11 cellular contexts compared by ENCODE assay signal in the genomic region with DNA sequence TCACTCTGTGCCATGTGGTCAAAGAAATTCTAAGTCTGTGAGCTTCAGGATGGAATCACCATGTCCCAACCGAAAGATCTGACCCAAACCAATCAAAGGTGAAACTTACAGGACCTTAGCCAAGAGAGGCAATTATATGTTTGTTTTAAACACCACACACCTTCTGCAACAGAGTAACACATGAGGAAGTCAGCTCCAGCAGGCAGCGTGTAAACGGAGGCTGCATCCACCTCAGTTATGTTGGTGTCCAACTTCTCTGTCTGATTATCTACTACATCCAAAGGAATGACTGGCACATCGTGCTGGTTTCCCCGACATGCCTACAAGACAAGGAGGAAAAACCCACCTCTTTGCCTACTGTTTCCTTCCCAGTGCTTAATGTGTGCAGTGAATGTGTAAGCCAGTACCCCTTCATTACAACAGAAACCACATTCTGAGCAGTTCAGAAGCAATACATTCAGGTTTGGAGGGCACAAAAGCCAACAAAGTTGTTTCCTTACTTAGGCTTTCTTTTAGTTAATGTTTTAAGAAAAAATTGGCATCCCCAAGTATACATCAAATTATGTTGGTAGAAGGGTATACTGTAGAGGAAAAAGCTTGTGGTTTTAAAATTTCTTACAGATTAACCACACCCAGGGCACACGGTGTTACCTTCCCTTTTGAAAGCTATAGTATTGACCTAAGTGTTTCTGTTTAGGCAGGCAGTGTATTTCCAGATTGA. TPM values are rescaled to one million over a fixed set of nuclear protein-coding genes. Genes with fewer than 3 reads are reported as not detected.
A peak's percentile ranks its signal among the peaks of the same experiment; 100 is the strongest.
DNase-seq lines count a peak whose midpoint lies in the region; ATAC-seq and TF ChIP-seq lines count a peak whose summit lies in the region.
"Had no signal": no experiment of that assay in that cellular context is flagged by ENCODE, and none has a peak within 500 bp of the region (broad histone marks: within the 10 kb centered on the region; RNA-seq: fewer than 3 reads in every experiment).

No MANE protein-coding gene starts in this region.

- H3K36me3 ChIP-seq in spleen (peaks cover 0 to 96% (median 31%) of the 10 kb centered on the region in 6 donors), breast epithelium (no peaks in the 10 kb centered on the region), neuronal stem cell (replicated peaks in 1 of 2; ENCODE audit: control insufficient read depth in 2 of 2, insufficient read depth in 2 of 2, low read length in 2 of 2) (peaks cover 13 to 93% of the 10 kb centered on the region in 2 donors)

- no peaks in the 10 kb centered on the region for H3K79me1 ChIP-seq in neuronal stem cell (ENCODE audit: low read depth, low read length)

- H3K4me1 ChIP-seq in spleen = peaks cover 0 to 18% (median 6%) of the 10 kb centered on the region in 6 donors
- no peaks in the 10 kb centered on the region for H3K4me1 ChIP-seq in breast epithelium
- H3K4me1 ChIP-seq in neuronal stem cell (ENCODE audit: control insufficient read depth in 2 of 2, insufficient read depth in 1 of 2, low read depth in 1 of 2, low read length in 2 of 2) = no peaks in the 10 kb centered on the region
- H3K4me1 ChIP-seq: A549 had no signal

- H2BK5ac ChIP-seq in neuronal stem cell (ENCODE audit: low read length) = no peak overlapping the region

- peak; percentile 33 for DNase-seq in activated CD4-positive, alpha-beta T cell treated with anti-CD3 and anti-CD28 coated beads, Interleukin-2, amount 10 ng/mL, durations not matched to agents 7 days and 5 days
- no peak for DNase-seq in activated CD4-positive, alpha-beta T cell treated with anti-CD3 and anti-CD28 coated beads for 48 hours
- no peak for DNase-seq in spleen
- no peak for DNase-seq in SW480 (ENCODE audit: low spot score)
- DNase-seq in breast epithelium (ENCODE audit: low spot score in 2 of 2) = no peak
- DNase-seq in neuronal stem cell (ENCODE audit: low spot score) = no peak
- DNase-seq: dermis blood vessel endothelial cell, occipital lobe had no signal

- H3K27me3 Mint-ChIP-seq in activated CD4-positive, alpha-beta T cell treated with anti-CD3 and anti-CD28 coated beads, Interleukin-2, amount 10 ng/mL, durations not matched to agents 7 days and 5 days = no peaks in the 10 kb centered on the region

- intact Hi-C loops in spleen (cut with DNase I; ENCODE audit: low total_unique reads) = no loop called here
- intact Hi-C loops in breast epithelium (cut with DNase I; ENCODE audit: low total_unique reads) = no loop called here

- CTCF ChIA-PET in activated CD4-positive, alpha-beta T cell treated with anti-CD3 and anti-CD28 coated beads, Interleukin-2, amount 10 ng/mL, durations not matched to agents 7 days and 5 days (lab: Charles Lee) = interaction anchor here (1.0 to 1.2 kb wide), 3 partner anchors 12 to 65 kb away, joined by 3 to 4 read pairs (median 3); partner anchors contain the start of gene CASP6

- peak overlapping the region; percentile 9 for H3K4me3 Mint-ChIP-seq in activated CD4-positive, alpha-beta T cell treated with anti-CD3 and anti-CD28 coated beads, Interleukin-2, amount 10 ng/mL, durations not matched to agents 7 days and 5 days

- H2BK15ac ChIP-seq in neuronal stem cell (ENCODE audit: low read length) = no peak overlapping the region

- no peaks in the 10 kb centered on the region for H3K27me3 ChIP-seq in spleen (replicated peaks in 1 of 7)
- no peaks in the 10 kb centered on the region for H3K27me3 ChIP-seq in breast epithelium
- H3K27me3 ChIP-seq in neuronal stem cell (ENCODE audit: control insufficient read depth in 3 of 3, insufficient read depth in 3 of 3, low read depth in 1 of 3, low read length in 3 of 3) = no peaks in the 10 kb centered on the region

- ATAC-seq in HG02588 (IDR thresholded peaks at IDR 0.05; ENCODE audit: unreplicated experiment) (peak; percentile 82), HG03575 (IDR thresholded peaks at IDR 0.05; ENCODE audit: extremely low read depth, insufficient number of reproducible peaks, low FRiP score, unreplicated experiment) (peak; percentile 77)
- ATAC-seq: A549 had no signal

- peak overlapping the region in 5 of 8 donors; percentile 2 to 71 (median 37) for H3K27ac ChIP-seq in spleen
- H3K27ac ChIP-seq in breast epithelium = no peak overlapping the region
- H3K27ac ChIP-seq in neuronal stem cell (replicated peaks; ENCODE audit: low read length) = no peak overlapping the region
- H3K27ac ChIP-seq: A549 had no signal

- WGBS in spleen, 5 donors = 62 to 73% (median 68%) methylated on average over 6 of the region's 6 CpGs
- no CpG with 5 or more reads among the region's 6 CpGs for WGBS in neuronal stem cell (ENCODE audit: extremely low coverage in 2 of 2, insufficient read length in 2 of 2, insufficient replicate concordance in 1 of 2), 2 donors

- no peak overlapping the region for H3K14ac ChIP-seq in neuronal stem cell (ENCODE audit: low read length)

- H3K36me3 Mint-ChIP-seq in activated CD4-positive, alpha-beta T cell treated with anti-CD3 and anti-CD28 coated beads, Interleukin-2, amount 10 ng/mL, durations not matched to agents 7 days and 5 days (ENCODE audit: low read depth) = peaks cover 76% of the 10 kb centered on the region

- no peak overlapping the region for H2BK12ac ChIP-seq in neuronal stem cell (ENCODE audit: low read length)

- TF ChIP-seq POLR2A in spleen (IDR thresholded peaks at IDR 0.05) (no peak), breast epithelium (IDR thresholded peaks at IDR 0.05) (no peak)

- peaks cover 35% of the 10 kb centered on the region for H3K4me1 Mint-ChIP-seq in activated CD4-positive, alpha-beta T cell treated with anti-CD3 and anti-CD28 coated beads, Interleukin-2, amount 10 ng/mL, durations not matched to agents 7 days and 5 days

- no peak overlapping the region for H3K4me2 ChIP-seq in neuronal stem cell (ENCODE audit: insufficient read depth, low read length, poor library complexity, severe bottlenecking)
- H3K4me2 ChIP-seq: A549 had no signal

- no peak overlapping the region for H3K9ac ChIP-seq in neuronal stem cell (ENCODE audit: low read depth, low read length, poor library complexity)

- no peak overlapping the region for H2BK120ac ChIP-seq in neuronal stem cell (ENCODE audit: low read depth, low read length)

- no peak overlapping the region for H3K18ac ChIP-seq in neuronal stem cell (ENCODE audit: low read length)

- no peak overlapping the region for H3K4ac ChIP-seq in neuronal stem cell (ENCODE audit: low read length)

- POLR2A ChIA-PET in activated CD4-positive, alpha-beta T cell treated with anti-CD3 and anti-CD28 coated beads, Interleukin-2, amount 10 ng/mL, durations not matched to agents 7 days and 5 days (lab: Charles Lee) = no interaction called here

- H3K23ac ChIP-seq in neuronal stem cell (ENCODE audit: low read depth, low read length, poor library complexity) = no peak overlapping the region

- H3K9me3 Mint-ChIP-seq in activated CD4-positive, alpha-beta T cell treated with anti-CD3 and anti-CD28 coated beads, Interleukin-2, amount 10 ng/mL, durations not matched to agents 7 days and 5 days = no peaks in the 10 kb centered on the region

- no peak overlapping the region for H2AK5ac ChIP-seq in neuronal stem cell (ENCODE audit: low read depth, low read length)

- peak overlapping the region; percentile 83 for H3K27ac Mint-ChIP-seq in activated CD4-positive, alpha-beta T cell treated with anti-CD3 and anti-CD28 coated beads, Interleukin-2, amount 10 ng/mL, durations not matched to agents 7 days and 5 days

- no peak overlapping the region for H4K91ac ChIP-seq in neuronal stem cell (ENCODE audit: low read depth, low read length, poor library complexity)

- H4K8ac ChIP-seq in neuronal stem cell (ENCODE audit: low read depth, low read length) = no peak overlapping the region

- H3K4me3 ChIP-seq in spleen (no peak overlapping the region), breast epithelium (no peak overlapping the region), neuronal stem cell (ENCODE audit: low read length in 2 of 2) (no peak overlapping the region)
- H3K4me3 ChIP-seq: A549 had no signal

- H3K9me3 ChIP-seq in spleen (no peaks in the 10 kb centered on the region), breast epithelium (no peaks in the 10 kb centered on the region), neuronal stem cell (replicated peaks in 1 of 2; ENCODE audit: control insufficient read depth in 2 of 2, insufficient read depth in 1 of 2, low read depth in 1 of 2, low read length in 2 of 2) (peaks cover 0 to 3% of the 10 kb centered on the region in 2 donors)
- H3K9me3 ChIP-seq: A549 had no signal

- TF ChIP-seq CTCF in spleen (IDR thresholded peaks at IDR 0.05 in 8 of 11, conservative IDR thresholded peaks at IDR 0.05 in 3 of 11) = no peak
- TF ChIP-seq CTCF in breast epithelium (IDR thresholded peaks at IDR 0.05) = no peak

- no peak overlapping the region for H2AFZ ChIP-seq in neuronal stem cell (ENCODE audit: low read length)

RNA-seq across cellular contexts. Expression of gene CASP6, which starts 12.4 kb away (rescaled TPM):
- total RNA-seq in activated CD4-positive, alpha-beta T cell treated with anti-CD3 and anti-CD28 coated beads, Interleukin-2, amount 10 ng/mL, durations not matched to agents 7 days and 5 days = 10 to 100 TPM; 25.7 to 31.5 TPM
- total RNA-seq in spleen (10 to 100 TPM; 11.5 to 34.5 (median 15.4) TPM), breast epithelium (10 to 100 TPM; 18.6 to 39.1 (median 24.9) TPM)
- 10 to 100 TPM in 2 of 3 donors, 1 to 10 TPM in 1; 7.7 to 15.3 (median 10.1) TPM for polyA plus RNA-seq in spleen
- 23.4 TPM for polyA plus RNA-seq in neuronal stem cell (2013, experiment 1 of 2)
- polyA plus RNA-seq in neuronal stem cell (2013, experiment 2 of 2) = 23.4 TPM

RNA-seq across cellular contexts. Expression of gene PLA2G12A, which starts 39.0 kb away (rescaled TPM):
- 10 to 100 TPM; 18.7 TPM for total RNA-seq in activated CD4-positive, alpha-beta T cell treated with anti-CD3 and anti-CD28 coated beads, Interleukin-2, amount 10 ng/mL, durations not matched to agents 7 days and 5 days
- total RNA-seq in spleen = 10 to 100 TPM; 13.5 to 21.4 (median 17.1) TPM
- polyA plus RNA-seq in spleen = 1 to 10 TPM; 2.6 to 4.1 (median 3.3) TPM
- total RNA-seq in breast epithelium = 10 to 100 TPM; 23.3 to 24.6 (median 23.7) TPM
- 8.8 TPM for polyA plus RNA-seq in neuronal stem cell (2013, experiment 1 of 2)
- 10.2 TPM for polyA plus RNA-seq in neuronal stem cell (2013, experiment 2 of 2)

Comparison
In these comparisons a context has a peak if more than half of its experiments do, and no peak if none do; other contexts are left out.
1. H3K27ac ChIP-seq: peak in spleen (5 of 8); none in breast epithelium (0 of 2) and neuronal stem cell (single experiment).